In genomic region chr10:36375107-36375506, GRCh38 we compare ENCODE assay signal across 31 cellular contexts.
A peak's percentile ranks its signal among the peaks of the same experiment; 100 is the strongest.
DNase-seq lines count a peak whose midpoint lies in the region; ATAC-seq and TF ChIP-seq lines count a peak whose summit lies in the region.
"Had no signal": no experiment of that assay in that cellular context is flagged by ENCODE, and none has a peak within 500 bp of the region (broad histone marks: within the 10 kb centered on the region; RNA-seq: fewer than 3 reads in every experiment).

No MANE protein-coding gene starts in this region.

- no peaks in the 10 kb centered on the region for H3K9me2 ChIP-seq in PC-3 (replicated peaks; ENCODE audit: low read length)

- H3K27ac ChIP-seq in PC-3 (ENCODE audit: low read length) (0 out of 2 replicates have a peak overlapping the region, but pooled peaks have one; percentile 8), mesendoderm (ENCODE audit: low read depth, low read length) (no peak overlapping the region)
- H3K27ac ChIP-seq: 22Rv1; A549; BLaER1; BLaER1 treated with 17β-estradiol and CSF1 and Interleukin-3, amounts not matched to agents 10 nM and 100 nM; C4-2B had no signal

- intact Hi-C loops in PC-3 (cut with micrococcal nuclease) = loop anchor here (1.0 kb wide), 1 partner anchor 203 kb away; no protein-coding TSS in a partner anchor

- no peak overlapping the region for H2BK120ac ChIP-seq in mesendoderm (ENCODE audit: low read depth, low read length)

- H3K4me1 Mint-ChIP-seq in immature natural killer cell = no peaks in the 10 kb centered on the region
- H3K4me1 Mint-ChIP-seq: B cell; CD14-positive monocyte; CD4-positive, alpha-beta memory T cell; CD4-positive, CD25-positive, alpha-beta regulatory T cell; CD8-positive, alpha-beta memory T cell had no signal

- no peak for TF ChIP-seq CTCF in PC-3 (conservative IDR thresholded peaks at IDR 0.05; ENCODE audit: low read depth, low read length)

- no peaks in the 10 kb centered on the region for H3K36me3 ChIP-seq in PC-3 (ENCODE audit: low read depth, low read length)
- H3K36me3 ChIP-seq in mesendoderm (ENCODE audit: control insufficient read depth, insufficient read depth, low read length) = no peaks in the 10 kb centered on the region
- H3K36me3 ChIP-seq: BE2C; BLaER1; BLaER1 treated with 17β-estradiol and CSF1 and Interleukin-3, amounts not matched to agents 10 nM and 100 nM had no signal

- peak; percentile 5 for DNase-seq in DMS53 (lab: John Stamatoyannopoulos, UW)
- DNase-seq in DMS53 treated with DMSO at 0.1 percent for 48 hours (lab: John Stamatoyannopoulos, UW; ENCODE audit: unreplicated experiment) = no peak
- DNase-seq in PC-3 = peak; percentile 89
- no peak for DNase-seq in mesendoderm
- no peak for DNase-seq in immature natural killer cell
- no peak for DNase-seq in 8988T
- DNase-seq: ACHN; AML-193; BE2C; C1 segment of cervical spinal cord; Caco-2; Calu3; CD4-positive, alpha-beta memory T cell; CD4-positive, alpha-beta T cell; CD4-positive, CD25-positive, alpha-beta regulatory T cell; CD8-positive, alpha-beta memory T cell; CD8-positive, alpha-beta T cell; COR-L47; DMS 273 treated with DMSO at 0.1 percent for 48 hours; DMS153; DMS79; DMS79 treated with DMSO at 0.1 percent for 48 hours; DND-41; EL had no signal

- no peaks in the 10 kb centered on the region for H3K9me3 ChIP-seq in PC-3 (ENCODE audit: low read length)
- H3K9me3 ChIP-seq: A549, BE2C, Caco-2 had no signal

- no peak overlapping the region for H3K18ac ChIP-seq in mesendoderm (ENCODE audit: low read length)

- H2BK5ac ChIP-seq in mesendoderm (ENCODE audit: low read length) = no peak overlapping the region

- no peak overlapping the region for H2AK5ac ChIP-seq in mesendoderm (ENCODE audit: low read length)

- no peak overlapping the region for H2BK15ac ChIP-seq in mesendoderm (replicated peaks; ENCODE audit: low read depth)

- H3K36me3 Mint-ChIP-seq in immature natural killer cell = no peaks in the 10 kb centered on the region
- H3K36me3 Mint-ChIP-seq: CD14-positive monocyte; CD4-positive, alpha-beta memory T cell; CD4-positive, CD25-positive, alpha-beta regulatory T cell; CD8-positive, alpha-beta memory T cell; CD8-positive, alpha-beta T cell had no signal

- H4K8ac ChIP-seq in mesendoderm (ENCODE audit: low read depth, low read length) = peak overlapping the region; percentile 56

- H3K4me3 ChIP-seq in PC-3 (ENCODE audit: low read length) (no peak overlapping the region), mesendoderm (ENCODE audit: low read length) (no peak overlapping the region)
- H3K4me3 ChIP-seq: A549; BLaER1; BLaER1 treated with 17β-estradiol and CSF1 and Interleukin-3, amounts not matched to agents 10 nM and 100 nM had no signal

- no peaks in the 10 kb centered on the region for H3F3A ChIP-seq in PC-3 (ENCODE audit: low read length, unreplicated experiment)

- WGBS in mesendoderm (ENCODE audit: extremely low coverage, insufficient coverage, low lambda C conversion rate) = no CpG with 5 or more reads among the region's 3 CpGs

- H3K27me3 Mint-ChIP-seq in immature natural killer cell (ENCODE audit: low read depth in 3 of 3) = peaks cover 0 to 6% (median 0%) of the 10 kb centered on the region in 3 donors
- H3K27me3 Mint-ChIP-seq: B cell; CD4-positive, alpha-beta memory T cell; CD4-positive, alpha-beta T cell; CD4-positive, CD25-positive, alpha-beta regulatory T cell; CD8-positive, alpha-beta memory T cell had no signal

- peak overlapping the region; percentile 8 for H2AFZ ChIP-seq in PC-3 (ENCODE audit: low read length)

- H3K4me2 ChIP-seq in PC-3 (ENCODE audit: low read length) (no peak overlapping the region), mesendoderm (ENCODE audit: low read length) (no peak overlapping the region)
- H3K4me2 ChIP-seq: A549; BLaER1; BLaER1 treated with 17β-estradiol and CSF1 and Interleukin-3, amounts not matched to agents 10 nM and 100 nM had no signal

- H3K79me2 ChIP-seq in PC-3 (ENCODE audit: low read length) (no peaks in the 10 kb centered on the region), mesendoderm (ENCODE audit: control insufficient read depth, insufficient read depth, low read length) (no peaks in the 10 kb centered on the region)

- POLR2A ChIA-PET in PC-3 (lab: Charles Lee; ENCODE audit: unreplicated experiment) = interaction anchor here (0.5 kb wide), 1 partner anchor 12 kb away, joined by 3 read pairs; no protein-coding TSS in a partner anchor

- no peak overlapping the region for H3K23ac ChIP-seq in mesendoderm (ENCODE audit: low read length)

- CTCF ChIA-PET in PC-3 (lab: Charles Lee) = interaction anchor here (0.7 kb wide), 2 partner anchors 16 to 90 kb away, joined by 6 to 11 read pairs; no protein-coding TSS in a partner anchor

- no peak overlapping the region for H4K5ac ChIP-seq in mesendoderm (ENCODE audit: low read length)

- no TSS peak for BruUV-seq in PC-3 (replicated peaks; lab: Mats Ljungman, UMichigan)

- peaks cover 6% of the 10 kb centered on the region for H3K4me1 ChIP-seq in PC-3 (ENCODE audit: insufficient read depth, low read length)
- no peaks in the 10 kb centered on the region for H3K4me1 ChIP-seq in mesendoderm (ENCODE audit: control insufficient read depth, low read depth, low read length)
- H3K4me1 ChIP-seq: BE2C; BLaER1; BLaER1 treated with 17β-estradiol and CSF1 and Interleukin-3, amounts not matched to agents 10 nM and 100 nM; Caco-2 had no signal

- H3K79me1 ChIP-seq in mesendoderm (ENCODE audit: low read length) = no peaks in the 10 kb centered on the region

- no peaks in the 10 kb centered on the region for H3K27me3 ChIP-seq in PC-3 (ENCODE audit: low read length)
- no peaks in the 10 kb centered on the region for H3K27me3 ChIP-seq in mesendoderm (ENCODE audit: insufficient read depth, low read length, poor library complexity)
- H3K27me3 ChIP-seq: BE2C; BLaER1; BLaER1 treated with 17β-estradiol and CSF1 and Interleukin-3, amounts not matched to agents 10 nM and 100 nM had no signal

- no peak overlapping the region for H3K27ac Mint-ChIP-seq in immature natural killer cell
- H3K27ac Mint-ChIP-seq: B cell; CD14-positive monocyte; CD4-positive, alpha-beta memory T cell; CD4-positive, alpha-beta T cell; CD4-positive, CD25-positive, alpha-beta regulatory T cell; CD8-positive, alpha-beta memory T cell; CD8-positive, alpha-beta T cell had no signal

- H3K9me3 Mint-ChIP-seq in immature natural killer cell = peaks cover 0 to 30% (median 8%) of the 10 kb centered on the region in 6 donors

- H3K56ac ChIP-seq in mesendoderm (ENCODE audit: low read length) = no peak overlapping the region

- no peaks in the 10 kb centered on the region for H4K20me1 ChIP-seq in PC-3 (ENCODE audit: low read length)
- H4K20me1 ChIP-seq: BLaER1; BLaER1 treated with 17β-estradiol and CSF1 and Interleukin-3, amounts not matched to agents 10 nM and 100 nM had no signal

- peak; percentile 99 for ATAC-seq in PC-3
- ATAC-seq: A549; CD8-positive, alpha-beta T cell had no signal

- no peak overlapping the region for H3K9ac ChIP-seq in PC-3 (ENCODE audit: low read length)
- no peak overlapping the region for H3K9ac ChIP-seq in mesendoderm (ENCODE audit: low read length)
- H3K9ac ChIP-seq: BLaER1; BLaER1 treated with 17β-estradiol and CSF1 and Interleukin-3, amounts not matched to agents 10 nM and 100 nM had no signal

- H3K4ac ChIP-seq in mesendoderm (ENCODE audit: low read depth, low read length) = no peak overlapping the region

- H3K4me3 Mint-ChIP-seq in immature natural killer cell = no peak overlapping the region
- H3K4me3 Mint-ChIP-seq: B cell; CD14-positive monocyte; CD4-positive, alpha-beta memory T cell; CD4-positive, alpha-beta T cell; CD4-positive, CD25-positive, alpha-beta regulatory T cell; CD8-positive, alpha-beta memory T cell; CD8-positive, alpha-beta T cell had no signal

Comparison
In these comparisons a context has a peak if more than half of its experiments do, and no peak if none do; other contexts are left out.
1. DNase-seq: peak in DMS53 (single experiment) and PC-3 (single experiment); none in DMS53 treated with DMSO at 0.1 percent for 48 hours (single experiment), mesendoderm (single experiment), immature natural killer cell (0 of 3) and 8988T (single experiment).